In genomic region chr11:111870522-111870886, GRCh38 we compare ENCODE assay signal across 8 cellular contexts. TPM values are rescaled to one million over a fixed set of nuclear protein-coding genes. Genes with fewer than 3 reads are reported as not detected.
DNase-seq lines count a peak whose midpoint lies in the region; ATAC-seq and TF ChIP-seq lines count a peak whose summit lies in the region.

No MANE protein-coding gene starts in this region.

- peak overlapping the region; percentile 83 for H3K4me3 Mint-ChIP-seq in activated CD4-positive, alpha-beta T cell treated with anti-CD3 and anti-CD28 coated beads, Interleukin-2, amount 10 ng/mL, durations not matched to agents 7 days and 5 days
- peak overlapping the region; percentile 88 for H3K4me3 Mint-ChIP-seq in activated naive CD8-positive, alpha-beta T cell treated with anti-CD3 and anti-CD28 coated beads, Interleukin-2, amount 50 U/mL, for 24 hours

- peak overlapping the region; percentile 97 for H3K4me3 ChIP-seq in lower lobe of right lung
- peak overlapping the region; percentile 62 to 93 for H3K4me3 ChIP-seq in vagina

- H3K27me3 ChIP-seq in lower lobe of right lung (ENCODE audit: low read depth) = no peaks in the 10 kb centered on the region
- H3K27me3 ChIP-seq in vagina = no peaks in the 10 kb centered on the region

- peak overlapping the region; percentile 90 for H3K27ac Mint-ChIP-seq in activated CD4-positive, alpha-beta T cell treated with anti-CD3 and anti-CD28 coated beads, Interleukin-2, amount 10 ng/mL, durations not matched to agents 7 days and 5 days
- peak overlapping the region; percentile 89 for H3K27ac Mint-ChIP-seq in activated naive CD8-positive, alpha-beta T cell treated with anti-CD3 and anti-CD28 coated beads, Interleukin-2, amount 50 U/mL, for 24 hours

- ATAC-seq in HG03342 (IDR thresholded peaks at IDR 0.05; ENCODE audit: unreplicated experiment) = peak; percentile 13
- ATAC-seq in activated naive CD8-positive, alpha-beta T cell treated with anti-CD3 and anti-CD28 coated beads, Interleukin-2, amount 50 U/mL, for 24 hours = no peak
- ATAC-seq in lower lobe of right lung = no peak

- no peak for TF ChIP-seq CTCF in lower lobe of right lung (IDR thresholded peaks at IDR 0.05)
- TF ChIP-seq CTCF in vagina (IDR thresholded peaks at IDR 0.05) = no peak

- CTCF ChIA-PET in activated CD4-positive, alpha-beta T cell treated with anti-CD3 and anti-CD28 coated beads, Interleukin-2, amount 10 ng/mL, durations not matched to agents 7 days and 5 days (lab: Charles Lee) = interaction anchor here (0.7 to 2.4 kb wide), 10 partner anchors 9 to 269 kb away, joined by 3 to 15 read pairs (median 4); partner anchors contain the start of gene CFAP68

- H3K9me3 ChIP-seq in lower lobe of right lung (no peaks in the 10 kb centered on the region), vagina (no peaks in the 10 kb centered on the region)

- peaks cover 8% of the 10 kb centered on the region for H3K4me1 ChIP-seq in lower lobe of right lung
- H3K4me1 ChIP-seq in vagina = peaks cover 16% of the 10 kb centered on the region

- intact Hi-C loops in lower lobe of right lung (cut with DNase I) (no loop called here), vagina (cut with DNase I) (loop anchor here (10.0 kb wide), 2 partner anchors 54 to 104 kb away; no protein-coding TSS in a partner anchor)

- peaks cover 32% of the 10 kb centered on the region for H3K4me1 Mint-ChIP-seq in activated CD4-positive, alpha-beta T cell treated with anti-CD3 and anti-CD28 coated beads, Interleukin-2, amount 10 ng/mL, durations not matched to agents 7 days and 5 days
- peaks cover 18% of the 10 kb centered on the region for H3K4me1 Mint-ChIP-seq in activated naive CD8-positive, alpha-beta T cell treated with anti-CD3 and anti-CD28 coated beads, Interleukin-2, amount 50 U/mL, for 24 hours

- H3K36me3 ChIP-seq in lower lobe of right lung (peaks cover 41% of the 10 kb centered on the region), vagina (peaks cover 0 to 24% of the 10 kb centered on the region in 2 donors)

- TF ChIP-seq POLR2A in vagina (IDR thresholded peaks at IDR 0.05) = no peak

- DNase-seq in activated CD4-positive, alpha-beta T cell treated with anti-CD3 and anti-CD28 coated beads, Interleukin-2, amount 10 ng/mL, durations not matched to agents 7 days and 5 days = no peak
- DNase-seq in activated CD4-positive, alpha-beta T cell treated with anti-CD3 and anti-CD28 coated beads for 4 hours = no peak
- DNase-seq in activated naive CD8-positive, alpha-beta T cell treated with anti-CD3 and anti-CD28 coated beads, Interleukin-2, amount 50 U/mL, for 24 hours = no peak
- DNase-seq in lower lobe of right lung (no peak), vagina (ENCODE audit: extremely low spot score in 2 of 2) (no peak), NCI-H2107 (lab: John Stamatoyannopoulos, UW) (no peak), NCI-H1694 treated with DMSO at 0.1 percent for 48 hours (lab: John Stamatoyannopoulos, UW) (no peak)

- no peaks in the 10 kb centered on the region for H3K9me3 Mint-ChIP-seq in activated CD4-positive, alpha-beta T cell treated with anti-CD3 and anti-CD28 coated beads, Interleukin-2, amount 10 ng/mL, durations not matched to agents 7 days and 5 days
- no peaks in the 10 kb centered on the region for H3K9me3 Mint-ChIP-seq in activated naive CD8-positive, alpha-beta T cell treated with anti-CD3 and anti-CD28 coated beads, Interleukin-2, amount 50 U/mL, for 24 hours

- peaks cover 27% of the 10 kb centered on the region for H3K36me3 Mint-ChIP-seq in activated CD4-positive, alpha-beta T cell treated with anti-CD3 and anti-CD28 coated beads, Interleukin-2, amount 10 ng/mL, durations not matched to agents 7 days and 5 days (ENCODE audit: low read depth)
- H3K36me3 Mint-ChIP-seq in activated naive CD8-positive, alpha-beta T cell treated with anti-CD3 and anti-CD28 coated beads, Interleukin-2, amount 50 U/mL, for 24 hours (ENCODE audit: low read depth) = peaks cover 32% of the 10 kb centered on the region

- H3K27ac ChIP-seq in lower lobe of right lung (peak overlapping the region; percentile 92), vagina (peak overlapping the region; percentile 83)

- POLR2A ChIA-PET in activated CD4-positive, alpha-beta T cell treated with anti-CD3 and anti-CD28 coated beads, Interleukin-2, amount 10 ng/mL, durations not matched to agents 7 days and 5 days (lab: Charles Lee) = no interaction called here

- no peaks in the 10 kb centered on the region for H3K27me3 Mint-ChIP-seq in activated CD4-positive, alpha-beta T cell treated with anti-CD3 and anti-CD28 coated beads, Interleukin-2, amount 10 ng/mL, durations not matched to agents 7 days and 5 days
- no peaks in the 10 kb centered on the region for H3K27me3 Mint-ChIP-seq in activated naive CD8-positive, alpha-beta T cell treated with anti-CD3 and anti-CD28 coated beads, Interleukin-2, amount 50 U/mL, for 24 hours

RNA-seq across cellular contexts. Expression of gene ALG9, which starts 0.9 kb away (rescaled TPM):
- total RNA-seq in activated CD4-positive, alpha-beta T cell treated with anti-CD3 and anti-CD28 coated beads, Interleukin-2, amount 10 ng/mL, durations not matched to agents 7 days and 5 days = 10 to 100 TPM; 22.9 to 31.7 TPM
- total RNA-seq in lower lobe of right lung (25.5 TPM), vagina (31.7 TPM)

RNA-seq across cellular contexts. Expression of gene FDXACB1, which starts 8.5 kb away (rescaled TPM):
- 1 to 10 TPM; 4.2 to 5.1 TPM for total RNA-seq in activated CD4-positive, alpha-beta T cell treated with anti-CD3 and anti-CD28 coated beads, Interleukin-2, amount 10 ng/mL, durations not matched to agents 7 days and 5 days
- 2.4 TPM for total RNA-seq in lower lobe of right lung
- total RNA-seq in vagina = not detected

RNA-seq across cellular contexts. Expression of gene CFAP68, which starts 8.8 kb away (rescaled TPM):
- total RNA-seq in activated CD4-positive, alpha-beta T cell treated with anti-CD3 and anti-CD28 coated beads, Interleukin-2, amount 10 ng/mL, durations not matched to agents 7 days and 5 days = 10 to 100 TPM; 18.3 to 26.5 TPM
- total RNA-seq in lower lobe of right lung (16.3 TPM), vagina (22.6 TPM)

RNA-seq across cellular contexts. Expression of gene CRYAB, which starts 41.1 kb away (rescaled TPM):
- total RNA-seq in activated CD4-positive, alpha-beta T cell treated with anti-CD3 and anti-CD28 coated beads, Interleukin-2, amount 10 ng/mL, durations not matched to agents 7 days and 5 days = not detected
- total RNA-seq in lower lobe of right lung = 72.5 TPM
- total RNA-seq in vagina = 161 TPM

RNA-seq across cellular contexts. Expression of gene HSPB2, which starts 42.0 kb away (rescaled TPM):
- total RNA-seq in activated CD4-positive, alpha-beta T cell treated with anti-CD3 and anti-CD28 coated beads, Interleukin-2, amount 10 ng/mL, durations not matched to agents 7 days and 5 days = not detected
- 6.4 TPM for total RNA-seq in lower lobe of right lung
- total RNA-seq in vagina = not detected
